Comparison of ENCODE assay signal across 1 cellular context in genomic region chr1:27143408-27143807, GRCh38.
TF ChIP-seq lines count a peak whose summit lies in the region.

No MANE protein-coding gene starts in this region.

TF ChIP-seq in H1, 55 proteins besides CTCF, POLR2A, EP300 and RAD21 (continued from another document):
- TF ChIP-seq E2F6 (IDR thresholded peaks at IDR 0.05) (no peak), YY1 (IDR thresholded peaks at IDR 0.05; ENCODE audit: low read depth, low read length) (no peak)
